5 cellular contexts compared by ENCODE assay signal in the genomic region with DNA sequence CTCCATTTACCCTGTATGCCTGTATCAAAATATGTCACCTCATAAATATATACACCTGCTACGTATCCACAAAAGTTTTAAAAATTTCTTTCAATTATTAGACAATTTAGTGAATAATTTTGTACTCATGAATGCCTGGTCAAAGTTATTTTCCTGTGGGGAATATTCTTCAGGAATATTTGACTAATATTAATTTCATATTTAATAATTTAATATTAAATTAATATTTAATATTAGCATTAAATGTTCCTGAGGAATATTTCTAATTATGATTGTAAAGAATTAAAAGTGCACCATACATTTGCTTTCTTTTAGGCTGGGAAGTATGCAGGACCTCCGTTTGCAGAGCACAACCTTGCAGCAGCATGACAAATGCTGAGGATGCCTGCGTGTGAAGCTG.
"Had no signal": no experiment of that assay in that cellular context is flagged by ENCODE, and none has a peak within 500 bp of the region (broad histone marks: within the 10 kb centered on the region; RNA-seq: fewer than 3 reads in every experiment).

No MANE protein-coding gene starts in this region.

- H3K27ac Mint-ChIP-seq: GM23338, H9, IgD-negative memory B cell had no signal

- ATAC-seq: GM23338, HepG2 had no signal

- H2AFZ ChIP-seq: GM23338 had no signal

- H3K4me2 ChIP-seq: GM23338 had no signal

- H3K4me3 Mint-ChIP-seq: GM23338, H9, IgD-negative memory B cell had no signal

- H3K4me3 ChIP-seq: GM23338 had no signal

- H3K4me1 Mint-ChIP-seq: GM23338, H9, IgD-negative memory B cell had no signal

- H3K27me3 Mint-ChIP-seq: IgD-negative memory B cell had no signal

- H3K36me3 Mint-ChIP-seq: IgD-negative memory B cell had no signal

- DNase-seq: H9, HCEC 1CT had no signal
